In the genomic region with DNA sequence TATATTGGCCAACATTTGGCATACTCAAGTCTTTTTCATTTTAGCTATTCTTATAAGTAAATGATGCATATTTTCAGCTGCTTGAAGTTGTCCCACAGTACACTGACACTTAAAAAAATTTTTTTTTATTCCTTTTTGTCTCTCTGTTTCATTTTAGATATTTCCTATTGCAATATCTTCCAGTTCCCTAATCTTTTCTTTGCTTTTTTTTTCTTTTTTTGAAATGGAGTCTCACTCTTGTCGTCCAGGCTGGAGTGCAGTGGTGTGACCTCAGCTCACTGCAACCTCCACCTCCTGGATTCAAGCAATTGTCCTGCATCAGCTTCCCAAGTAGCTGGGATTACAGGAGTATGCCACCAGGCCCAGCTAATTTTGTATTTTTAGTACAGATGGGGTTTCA, we compare ENCODE assay signal across 25 cellular contexts.
"Had no signal": no experiment of that assay in that cellular context is flagged by ENCODE, and none has a peak within 500 bp of the region (broad histone marks: within the 10 kb centered on the region; RNA-seq: fewer than 3 reads in every experiment).

No MANE protein-coding gene starts in this region.

- H3K4me3 ChIP-seq: colonic mucosa, esophagus squamous epithelium, gastrocnemius medialis, heart right ventricle, left lung, lower lobe of right lung, mucosa of descending colon had no signal

- DNase-seq: colonic mucosa; cortex of kidney; effector CD8-positive, alpha-beta T cell; effector memory CD8-positive, alpha-beta T cell; endodermal cell; erythroblast; esophagus squamous epithelium; foreskin fibroblast; foreskin melanocyte; gastrocnemius medialis; glutamatergic neuron; head of caudate nucleus; heart right ventricle; hippocampal formation; left cardiac atrium; left lung; left ventricle myocardium superior; lower lobe of right lung; mesenchymal stem cell; mucosa of descending colon; naive B cell had no signal

- H3K27ac ChIP-seq: colonic mucosa, epithelial cell of prostate, esophagus squamous epithelium, gastrocnemius medialis, heart right ventricle, left lung, lower lobe of right lung had no signal

- H3K27me3 Mint-ChIP-seq: dendritic cell treated with granulocyte-macrophage colony-stimulating factor and Interleukin-4, amounts not matched to agents 40 ng/mL and 50 ng/mL, for 4 days; effector memory CD8-positive, alpha-beta T cell had no signal

- H3K9me3 Mint-ChIP-seq: dendritic cell treated with granulocyte-macrophage colony-stimulating factor and Interleukin-4, amounts not matched to agents 40 ng/mL and 50 ng/mL, for 4 days; effector memory CD8-positive, alpha-beta T cell had no signal

- ATAC-seq: effector memory CD8-positive, alpha-beta T cell; esophagus mucosa; gastrocnemius medialis; heart right ventricle; left cardiac atrium; left lung; left ventricle myocardium superior; lower lobe of right lung; mucosa of descending colon had no signal

- H3K36me3 ChIP-seq: colonic mucosa, esophagus squamous epithelium, gastrocnemius medialis, heart right ventricle, left lung, lower lobe of right lung had no signal

- H3K27me3 ChIP-seq: colonic mucosa, esophagus squamous epithelium, gastrocnemius medialis, heart right ventricle had no signal

- H3K36me3 Mint-ChIP-seq: mesothelial cell of epicardium, naive B cell had no signal

- H3K4me1 Mint-ChIP-seq: naive B cell had no signal

- H3K9me3 ChIP-seq: colonic mucosa, esophagus squamous epithelium, gastrocnemius medialis, heart right ventricle, left lung, lower lobe of right lung, mucosa of descending colon had no signal

- H3K27ac Mint-ChIP-seq: dendritic cell treated with granulocyte-macrophage colony-stimulating factor and Interleukin-4, amounts not matched to agents 40 ng/mL and 50 ng/mL, for 4 days; effector memory CD8-positive, alpha-beta T cell; endodermal cell; mesothelial cell of epicardium; naive B cell had no signal

- H3K4me1 ChIP-seq: colonic mucosa had no signal

- H3K4me3 Mint-ChIP-seq: dendritic cell treated with granulocyte-macrophage colony-stimulating factor and Interleukin-4, amounts not matched to agents 40 ng/mL and 50 ng/mL, for 4 days; effector memory CD8-positive, alpha-beta T cell; endodermal cell; mesothelial cell of epicardium; naive B cell had no signal
